ENCODE assay signal across 2 cellular contexts in the genomic region with DNA sequence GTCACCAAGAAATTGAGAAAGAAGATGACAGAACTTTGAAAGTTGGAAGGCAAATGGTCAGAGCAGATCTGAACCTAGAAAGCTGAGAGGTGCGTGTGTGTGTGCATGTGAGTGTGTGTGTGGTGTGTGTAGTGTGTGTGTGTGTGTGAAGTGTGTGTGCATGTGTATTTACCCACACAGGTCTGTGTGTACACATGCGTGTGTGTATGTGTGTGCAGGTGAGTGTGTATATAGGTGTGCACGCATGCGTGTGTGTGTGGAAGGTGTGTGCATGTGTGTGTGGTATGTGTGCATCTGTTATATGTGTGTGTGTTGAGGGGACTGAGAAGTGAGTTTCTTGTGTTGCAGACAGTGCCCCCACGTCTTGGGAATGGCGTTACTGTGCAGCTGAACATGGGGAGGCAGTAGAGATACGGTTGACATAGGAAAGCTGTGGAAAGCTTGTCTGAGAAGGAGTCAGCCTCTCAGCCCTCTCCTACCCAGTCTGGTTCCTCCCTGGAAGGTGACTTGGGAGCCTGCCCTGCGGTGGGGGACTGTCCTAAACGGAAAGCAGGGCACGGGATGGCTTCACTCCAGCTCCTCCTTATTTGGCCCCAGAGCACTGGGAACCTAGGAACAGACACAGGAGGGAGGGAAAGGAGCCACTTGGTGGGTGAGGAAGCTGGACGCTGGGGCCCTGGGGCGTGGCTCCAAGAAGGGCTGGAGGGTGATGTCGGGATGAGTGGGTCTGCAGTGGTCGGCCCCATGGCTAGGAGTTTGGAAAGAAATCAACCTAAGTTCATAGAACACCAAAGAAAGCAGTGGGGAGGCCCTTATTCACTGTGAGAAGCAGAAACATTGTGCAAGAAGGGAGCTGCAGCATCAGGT.
TF ChIP-seq lines count a peak whose summit lies in the region.

No MANE protein-coding gene starts in this region.

TF ChIP-seq in A549, 52 proteins besides CTCF, POLR2A, EP300 and RAD21:
- TF ChIP-seq, protein P1, sequence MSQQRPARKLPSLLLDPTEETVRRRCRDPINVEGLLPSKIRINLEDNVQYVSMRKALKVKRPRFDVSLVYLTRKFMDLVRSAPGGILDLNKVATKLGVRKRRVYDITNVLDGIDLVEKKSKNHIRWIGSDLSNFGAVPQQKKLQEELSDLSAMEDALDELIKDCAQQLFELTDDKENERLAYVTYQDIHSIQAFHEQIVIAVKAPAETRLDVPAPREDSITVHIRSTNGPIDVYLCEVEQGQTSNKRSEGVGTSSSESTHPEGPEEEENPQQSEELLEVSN (IDR thresholded peaks at IDR 0.05; ENCODE audit: borderline replicate concordance, low read depth), result no peak
- TF ChIP-seq NPAS2 (CRISPR knock-in tag; IDR thresholded peaks at IDR 0.05; ENCODE audit: borderline replicate concordance) (no peak), FOSL2 (IDR thresholded peaks at IDR 0.05) (no peak), FOSL2 (CRISPR knock-in tag; IDR thresholded peaks at IDR 0.05) (no peak), TFCP2L1 (CRISPR knock-in tag; IDR thresholded peaks at IDR 0.05) (no peak), HOXA7 (CRISPR knock-in tag; IDR thresholded peaks at IDR 0.05) (no peak)
TF ChIP-seq in A549: peak in this region for 0.

TF ChIP-seq in SK-N-SH, 30 proteins besides CTCF, POLR2A, EP300 and RAD21:
- TF ChIP-seq, protein P2, sequence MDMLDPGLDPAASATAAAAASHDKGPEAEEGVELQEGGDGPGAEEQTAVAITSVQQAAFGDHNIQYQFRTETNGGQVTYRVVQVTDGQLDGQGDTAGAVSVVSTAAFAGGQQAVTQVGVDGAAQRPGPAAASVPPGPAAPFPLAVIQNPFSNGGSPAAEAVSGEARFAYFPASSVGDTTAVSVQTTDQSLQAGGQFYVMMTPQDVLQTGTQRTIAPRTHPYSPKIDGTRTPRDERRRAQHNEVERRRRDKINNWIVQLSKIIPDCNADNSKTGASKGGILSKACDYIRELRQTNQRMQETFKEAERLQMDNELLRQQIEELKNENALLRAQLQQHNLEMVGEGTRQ (IDR thresholded peaks at IDR 0.05; ENCODE audit: borderline replicate concordance, low read depth, low read length), result no peak
- TF ChIP-seq, protein P3, sequence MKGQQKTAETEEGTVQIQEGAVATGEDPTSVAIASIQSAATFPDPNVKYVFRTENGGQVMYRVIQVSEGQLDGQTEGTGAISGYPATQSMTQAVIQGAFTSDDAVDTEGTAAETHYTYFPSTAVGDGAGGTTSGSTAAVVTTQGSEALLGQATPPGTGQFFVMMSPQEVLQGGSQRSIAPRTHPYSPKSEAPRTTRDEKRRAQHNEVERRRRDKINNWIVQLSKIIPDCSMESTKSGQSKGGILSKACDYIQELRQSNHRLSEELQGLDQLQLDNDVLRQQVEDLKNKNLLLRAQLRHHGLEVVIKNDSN (IDR thresholded peaks at IDR 0.05; ENCODE audit: borderline replicate concordance, low read depth), result no peak
- TF ChIP-seq CHD2 (IDR thresholded peaks at IDR 0.05; ENCODE audit: low read length, partially characterized antibody) (no peak), ELF1 (IDR thresholded peaks at IDR 0.05) (no peak), GABPA (IDR thresholded peaks at IDR 0.05; ENCODE audit: low read depth) (no peak), MEF2A (IDR thresholded peaks at IDR 0.05; ENCODE audit: borderline replicate concordance, low read depth) (no peak), RCOR1 (IDR thresholded peaks at IDR 0.05; ENCODE audit: low read length) (no peak), SMC3 (IDR thresholded peaks at IDR 0.05; ENCODE audit: low read depth, low read length) (no peak), FOXJ3 (CRISPR knock-in tag; IDR thresholded peaks at IDR 0.05) (no peak), NFIC (IDR thresholded peaks at IDR 0.05; ENCODE audit: borderline replicate concordance) (no peak), TCF12 (IDR thresholded peaks at IDR 0.05) (no peak), YY1 (IDR thresholded peaks at IDR 0.05; ENCODE audit: low read depth) (no peak), TAF1 (IDR thresholded peaks at IDR 0.05; ENCODE audit: borderline replicate concordance, low read depth, low read length) (no peak), FOSL2 (IDR thresholded peaks at IDR 0.05; ENCODE audit: borderline replicate concordance, low read depth) (no peak), SIN3A (IDR thresholded peaks at IDR 0.05; ENCODE audit: borderline replicate concordance, low read depth, low read length) (no peak)
- TF ChIP-seq, protein P4, sequence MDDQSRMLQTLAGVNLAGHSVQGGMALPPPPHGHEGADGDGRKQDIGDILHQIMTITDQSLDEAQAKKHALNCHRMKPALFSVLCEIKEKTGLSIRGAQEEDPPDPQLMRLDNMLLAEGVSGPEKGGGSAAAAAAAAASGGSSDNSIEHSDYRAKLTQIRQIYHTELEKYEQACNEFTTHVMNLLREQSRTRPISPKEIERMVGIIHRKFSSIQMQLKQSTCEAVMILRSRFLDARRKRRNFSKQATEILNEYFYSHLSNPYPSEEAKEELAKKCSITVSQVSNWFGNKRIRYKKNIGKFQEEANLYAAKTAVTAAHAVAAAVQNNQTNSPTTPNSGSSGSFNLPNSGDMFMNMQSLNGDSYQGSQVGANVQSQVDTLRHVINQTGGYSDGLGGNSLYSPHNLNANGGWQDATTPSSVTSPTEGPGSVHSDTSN (IDR thresholded peaks at IDR 0.05), result no peak
- TF ChIP-seq, protein P5, sequence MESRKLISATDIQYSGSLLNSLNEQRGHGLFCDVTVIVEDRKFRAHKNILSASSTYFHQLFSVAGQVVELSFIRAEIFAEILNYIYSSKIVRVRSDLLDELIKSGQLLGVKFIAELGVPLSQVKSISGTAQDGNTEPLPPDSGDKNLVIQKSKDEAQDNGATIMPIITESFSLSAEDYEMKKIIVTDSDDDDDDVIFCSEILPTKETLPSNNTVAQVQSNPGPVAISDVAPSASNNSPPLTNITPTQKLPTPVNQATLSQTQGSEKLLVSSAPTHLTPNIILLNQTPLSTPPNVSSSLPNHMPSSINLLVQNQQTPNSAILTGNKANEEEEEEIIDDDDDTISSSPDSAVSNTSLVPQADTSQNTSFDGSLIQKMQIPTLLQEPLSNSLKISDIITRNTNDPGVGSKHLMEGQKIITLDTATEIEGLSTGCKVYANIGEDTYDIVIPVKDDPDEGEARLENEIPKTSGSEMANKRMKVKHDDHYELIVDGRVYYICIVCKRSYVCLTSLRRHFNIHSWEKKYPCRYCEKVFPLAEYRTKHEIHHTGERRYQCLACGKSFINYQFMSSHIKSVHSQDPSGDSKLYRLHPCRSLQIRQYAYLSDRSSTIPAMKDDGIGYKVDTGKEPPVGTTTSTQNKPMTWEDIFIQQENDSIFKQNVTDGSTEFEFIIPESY (IDR thresholded peaks at IDR 0.05; ENCODE audit: borderline replicate concordance, low read depth), result no peak
